Comparison of ENCODE assay signal across 11 cellular contexts in genomic region chr3:27535809-27536392, GRCh38. TPM values are rescaled to one million over a fixed set of nuclear protein-coding genes. Genes with fewer than 3 reads are reported as not detected.
DNase-seq lines count a peak whose midpoint lies in the region; ATAC-seq and TF ChIP-seq lines count a peak whose summit lies in the region.
"Had no signal": no experiment of that assay in that cellular context is flagged by ENCODE, and none has a peak within 500 bp of the region (broad histone marks: within the 10 kb centered on the region; RNA-seq: fewer than 3 reads in every experiment).

No MANE protein-coding gene starts in this region.

- H3K9ac ChIP-seq in endodermal cell (ENCODE audit: extremely low read depth, low read length, poor library complexity, severe bottlenecking) = no peak overlapping the region

- H3K27ac Mint-ChIP-seq in Calu3 (ENCODE audit: unreplicated experiment) = peak overlapping the region; percentile 81
- peak overlapping the region; percentile 72 for H3K27ac Mint-ChIP-seq in endodermal cell
- H3K27ac Mint-ChIP-seq in osteocyte (ENCODE audit: unreplicated experiment) = peak overlapping the region; percentile 99

- BruUV-seq in Calu3 (replicated peaks; lab: Mats Ljungman, UMichigan) (no TSS peak), Panc1 (replicated peaks; lab: Mats Ljungman, UMichigan) (no TSS peak)

- ATAC-seq in Panc1 (0 out of 2 replicates have a peak, but pooled peaks have one; percentile 4), psoas muscle (no peak), HG03469 (IDR thresholded peaks at IDR 0.05; ENCODE audit: unreplicated experiment) (no peak)

- CTCF ChIA-PET in Calu3 (lab: Charles Lee) (interaction anchor here (0.6 to 0.7 kb wide), 2 partner anchors 8 to 37 kb away, joined by 3 to 12 read pairs; no protein-coding TSS in a partner anchor), Panc1 (lab: Charles Lee) (no interaction called here)

- WGBS in endodermal cell (ENCODE audit: insufficient coverage in 1 of 2, insufficient read length in 1 of 2), 2 experiments = 86 to 96% methylated on average over 1 to 2 of the region's 2 CpGs
- 59 to 75% (median 62%) methylated on average over 2 of the region's 2 CpGs for WGBS in psoas muscle, 3 donors

- H3K36me3 Mint-ChIP-seq in Calu3 (ENCODE audit: insufficient read depth, unreplicated experiment) (no peaks in the 10 kb centered on the region), endodermal cell (ENCODE audit: low read depth) (no peaks in the 10 kb centered on the region), osteocyte (ENCODE audit: unreplicated experiment) (no peaks in the 10 kb centered on the region)

- intact Hi-C loops in Calu3 (cut with micrococcal nuclease; ENCODE audit: unreplicated experiment) (loop anchor here (10.0 kb wide), 1 partner anchor 69 kb away; no protein-coding TSS in a partner anchor), Panc1 (cut with micrococcal nuclease; ENCODE audit: unreplicated experiment) (loop anchor here (2.0 to 10.0 kb wide), 2 partner anchors 97 to 149 kb away; no protein-coding TSS in a partner anchor), psoas muscle (cut with DNase I) (no loop called here)

- H3K27me3 ChIP-seq in Panc1 (ENCODE audit: control insufficient read depth, insufficient read depth, low read length) = no peaks in the 10 kb centered on the region
- H3K27me3 ChIP-seq in endodermal cell (ENCODE audit: control insufficient read depth, insufficient read depth, low read length, poor library complexity, severe bottlenecking) = no peaks in the 10 kb centered on the region
- no peaks in the 10 kb centered on the region for H3K27me3 ChIP-seq in psoas muscle (ENCODE audit: insufficient read depth in 3 of 3, low read length in 2 of 3)

- H3K4me3 ChIP-seq in Panc1 (ENCODE audit: low read depth in 2 of 2, low read length in 2 of 2) = no peak overlapping the region
- no peak overlapping the region for H3K4me3 ChIP-seq in endodermal cell (ENCODE audit: low read length)
- H3K4me3 ChIP-seq in psoas muscle = no peak overlapping the region

- H3K27ac ChIP-seq in Panc1 (ENCODE audit: low read length) (peak overlapping the region; percentile 99), endodermal cell (ENCODE audit: low read depth, low read length) (no peak overlapping the region), psoas muscle (no peak overlapping the region)

- no peaks in the 10 kb centered on the region for H3K9me3 Mint-ChIP-seq in Calu3 (ENCODE audit: low read depth, unreplicated experiment)
- no peaks in the 10 kb centered on the region for H3K9me3 Mint-ChIP-seq in endodermal cell
- H3K9me3 Mint-ChIP-seq in osteocyte (ENCODE audit: unreplicated experiment) = no peaks in the 10 kb centered on the region
- H3K9me3 Mint-ChIP-seq: CD8-positive, alpha-beta memory T cell had no signal

- H3K4me1 ChIP-seq in Panc1 (ENCODE audit: control insufficient read depth, insufficient read depth, low read length) (peaks cover 46% of the 10 kb centered on the region), endodermal cell (ENCODE audit: control insufficient read depth, insufficient read depth, low read length) (peaks cover 13% of the 10 kb centered on the region), psoas muscle (peaks cover 12% of the 10 kb centered on the region)

- no peaks in the 10 kb centered on the region for H3K36me3 ChIP-seq in Panc1 (ENCODE audit: control insufficient read depth, insufficient read depth, low read length)
- no peaks in the 10 kb centered on the region for H3K36me3 ChIP-seq in endodermal cell (ENCODE audit: control insufficient read depth, insufficient read depth, low read length)
- no peaks in the 10 kb centered on the region for H3K36me3 ChIP-seq in psoas muscle (ENCODE audit: insufficient read depth in 1 of 2, low read depth in 1 of 2)

- POLR2A ChIA-PET in Panc1 (lab: Charles Lee) = interaction anchor here (0.9 to 1.1 kb wide), 2 partner anchors 51 to 97 kb away, joined by 3 read pairs; partner anchors contain the start of gene SLC4A7

- H3K4me1 Mint-ChIP-seq in Calu3 (ENCODE audit: low read depth, unreplicated experiment) (peaks cover 50% of the 10 kb centered on the region), endodermal cell (peaks cover 40% of the 10 kb centered on the region), osteocyte (ENCODE audit: unreplicated experiment) (peaks cover 47% of the 10 kb centered on the region)

- H3K27me3 Mint-ChIP-seq in Calu3 (ENCODE audit: unreplicated experiment) = no peaks in the 10 kb centered on the region
- no peaks in the 10 kb centered on the region for H3K27me3 Mint-ChIP-seq in endodermal cell (ENCODE audit: insufficient read depth)
- no peaks in the 10 kb centered on the region for H3K27me3 Mint-ChIP-seq in osteocyte (ENCODE audit: unreplicated experiment)

- TF ChIP-seq CTCF in Calu3 (IDR thresholded peaks at IDR 0.05; ENCODE audit: unreplicated experiment) = no peak
- TF ChIP-seq CTCF in Panc1 (IDR thresholded peaks at IDR 0.05) = no peak
- no peak for TF ChIP-seq CTCF in endodermal cell (conservative IDR thresholded peaks at IDR 0.05)
- no peak for TF ChIP-seq CTCF in osteocyte (IDR thresholded peaks at IDR 0.05)
- no peak for TF ChIP-seq CTCF in psoas muscle (IDR thresholded peaks at IDR 0.05)

- DNase-seq in Calu3 (no peak), Panc1 (ENCODE audit: low read depth, low spot score) (peak; percentile 48), endodermal cell (no peak), osteocyte (ENCODE audit: extremely low spot score, unreplicated experiment) (no peak), H4 (ENCODE audit: low spot score) (no peak), psoas muscle (no peak), CD1c-positive myeloid dendritic cell (ENCODE audit: extremely low spot score) (no peak)
- DNase-seq: CD8-positive, alpha-beta memory T cell; glutamatergic neuron; NCI-H1694 had no signal

- H3K9me3 ChIP-seq in Panc1 (ENCODE audit: control insufficient read depth, insufficient read depth, low read depth, low read length) (no peaks in the 10 kb centered on the region), endodermal cell (ENCODE audit: control insufficient read depth, low read length) (no peaks in the 10 kb centered on the region), psoas muscle (no peaks in the 10 kb centered on the region)

- in situ Hi-C loops in Panc1 (cut with HindIII; ENCODE audit: low pct_unique_long_range_greater_than_20kb, low sequenced_read_pairs) = no loop called here

- H3K4me3 Mint-ChIP-seq in Calu3 (ENCODE audit: low read depth, unreplicated experiment) (no peak overlapping the region), endodermal cell (no peak overlapping the region), osteocyte (ENCODE audit: unreplicated experiment) (no peak overlapping the region)

RNA-seq across cellular contexts. Expression of gene SLC4A7, which starts 51.7 kb away (rescaled TPM):
- total RNA-seq in Calu3 (2022) (39.0 and 61.6 TPM in 2 replicates), Panc1 (2021; ENCODE audit: unreplicated experiment) (99.4 TPM), endodermal cell (10 to 100 TPM; 58.4 to 83.8 TPM), osteocyte (78.8 and 83.7 TPM in 2 replicates), psoas muscle (10 to 100 TPM; 13.3 to 26.6 (median 16.8) TPM)
- polyA plus RNA-seq in Panc1 (2012; ENCODE audit: insufficient read length) = 23.4 TPM
- polyA plus RNA-seq in endodermal cell (2013, experiment 1 of 2) = 50.7 TPM
- 49.1 TPM for polyA plus RNA-seq in endodermal cell (2013, experiment 2 of 2)
- total RNA-seq in H4 (2014; rRNA removed; shearing (Covaris generic)) = 9.0 and 11.4 TPM in 2 replicates
- 1 to 10 TPM; 1.4 to 3.1 (median 1.9) TPM for polyA plus RNA-seq in psoas muscle

Comparison
In these comparisons a context has a peak if more than half of its experiments do, and no peak if none do; other contexts are left out.
1. intact Hi-C loops: an anchor here in Calu3 (10.0 kb wide) and Panc1 (2.0 to 10.0 kb wide); none called in psoas muscle.